ENCODE assay signal across 15 cellular contexts in the genomic region with DNA sequence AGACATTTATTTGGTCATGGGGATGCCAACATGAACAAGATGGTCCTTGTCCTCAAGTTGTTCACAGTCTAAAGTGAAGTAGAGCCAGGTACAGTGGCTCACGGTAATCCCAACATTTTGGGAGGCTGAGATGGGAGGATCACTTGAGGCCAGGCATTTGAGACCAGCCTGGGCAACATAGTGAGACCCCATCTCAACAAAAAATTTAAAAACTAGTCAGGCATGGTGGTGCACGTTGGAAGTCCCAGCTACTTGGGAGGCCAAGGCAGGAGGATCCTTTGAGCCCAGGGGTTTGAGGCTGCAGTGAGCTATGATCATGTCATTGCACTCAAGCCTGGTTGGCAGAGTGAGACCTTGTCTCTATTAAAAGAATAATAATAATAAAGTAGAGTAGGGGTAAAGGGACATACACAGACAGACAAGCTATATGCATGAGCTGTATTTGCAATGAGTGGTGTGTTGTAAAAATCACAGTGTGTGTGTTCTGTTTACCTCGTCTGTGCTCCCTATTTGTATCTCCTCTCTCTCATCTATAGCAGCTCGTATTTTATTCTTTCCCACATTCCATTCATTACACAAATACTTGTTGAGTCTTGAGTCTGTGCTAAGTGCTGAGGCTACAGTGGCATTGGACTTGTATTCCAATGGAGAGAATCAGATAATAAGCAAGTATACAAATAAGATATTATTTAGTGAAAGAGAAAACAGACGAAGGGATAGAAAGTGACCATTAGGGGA.
"Had no signal": no experiment of that assay in that cellular context is flagged by ENCODE, and none has a peak within 500 bp of the region (broad histone marks: within the 10 kb centered on the region; RNA-seq: fewer than 3 reads in every experiment).

No MANE protein-coding gene starts in this region.

- H3K27ac Mint-ChIP-seq: activated CD8-positive, alpha-beta memory T cell treated with anti-CD3 and anti-CD28 coated beads, Interleukin-2, amount 10 ng/mL, durations not matched to agents 7 days and 5 days; naive thymus-derived CD4-positive, alpha-beta T cell had no signal

- ATAC-seq: activated CD4-positive, CD25-positive, alpha-beta regulatory T cell treated with anti-CD3 and anti-CD28 coated beads, Interleukin-2, amount 50 U/mL, for 24 hours; activated CD8-positive, alpha-beta memory T cell treated with anti-CD3 and anti-CD28 coated beads, Interleukin-2, amount 10 ng/mL, durations not matched to agents 7 days and 5 days; lower lobe of right lung; naive thymus-derived CD4-positive, alpha-beta T cell had no signal

- H3K9me3 ChIP-seq: heart right ventricle, lower lobe of right lung, right atrium auricular region, spleen, upper lobe of left lung had no signal

- H3K27ac ChIP-seq: lower lobe of right lung, spleen, upper lobe of left lung had no signal

- DNase-seq: activated CD8-positive, alpha-beta memory T cell treated with anti-CD3 and anti-CD28 coated beads, Interleukin-2, amount 10 ng/mL, durations not matched to agents 7 days and 5 days; activated gamma-delta T cell treated with Interleukin-2 at 50 U/mL for 16 hours; activated T-cell treated with anti-CD3 and anti-CD28 coated beads, Interleukin-2, amount 50 U/mL, for 48 hours; caudate nucleus; cortex of kidney; effector CD8-positive, alpha-beta T cell; heart right ventricle; lower lobe of right lung; naive thymus-derived CD4-positive, alpha-beta T cell; spleen; stimulated activated CD4-positive, alpha-beta T cell treated with anti-CD3 and anti-CD28 coated beads, Interleukin-1b, Interleukin-23, amount 100 ng/mL, for 48 hours; stimulated activated naive CD4-positive, alpha-beta T cell; upper lobe of left lung had no signal

- H3K4me3 ChIP-seq: heart right ventricle, lower lobe of right lung, right atrium auricular region, spleen, upper lobe of left lung had no signal

- H3K4me1 ChIP-seq: lower lobe of right lung, right atrium auricular region, spleen had no signal

- H3K4me1 Mint-ChIP-seq: naive thymus-derived CD4-positive, alpha-beta T cell had no signal

- H3K36me3 ChIP-seq: heart right ventricle, lower lobe of right lung, right atrium auricular region, spleen, upper lobe of left lung had no signal

- H3K27me3 ChIP-seq: heart right ventricle, right atrium auricular region, spleen, upper lobe of left lung had no signal

- H3K36me3 Mint-ChIP-seq: activated CD8-positive, alpha-beta memory T cell treated with anti-CD3 and anti-CD28 coated beads, Interleukin-2, amount 10 ng/mL, durations not matched to agents 7 days and 5 days; naive thymus-derived CD4-positive, alpha-beta T cell had no signal

- H3K4me3 Mint-ChIP-seq: activated CD8-positive, alpha-beta memory T cell treated with anti-CD3 and anti-CD28 coated beads, Interleukin-2, amount 10 ng/mL, durations not matched to agents 7 days and 5 days; naive thymus-derived CD4-positive, alpha-beta T cell had no signal
